ENCODE assay signal across 8 cellular contexts in the genomic region with DNA sequence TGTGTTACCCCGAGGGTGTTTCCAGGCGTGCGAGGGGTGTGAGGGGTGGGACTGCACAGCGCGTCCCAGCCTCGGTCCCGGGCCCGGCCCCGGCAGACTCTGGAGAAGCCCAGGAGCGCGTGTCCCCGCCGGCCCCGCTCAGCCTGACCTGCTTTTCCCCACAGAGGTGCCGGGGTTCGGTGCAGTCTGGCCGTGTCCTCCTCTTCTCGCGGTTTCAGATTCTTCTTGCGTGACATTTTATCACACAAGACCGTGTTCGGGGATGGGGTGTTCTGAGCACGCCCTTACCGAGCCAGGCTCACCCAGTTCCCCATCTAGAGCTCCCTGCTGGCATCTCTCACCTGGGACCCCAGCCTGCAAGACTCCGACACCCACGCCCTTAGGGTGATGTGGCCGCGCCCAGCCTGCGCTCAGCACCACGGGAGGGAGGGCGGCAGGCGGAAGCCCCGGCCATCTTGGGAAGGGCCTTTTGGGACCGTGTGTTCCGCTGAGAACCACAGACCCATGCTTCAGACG.
DNase-seq lines count a peak whose midpoint lies in the region; ATAC-seq and TF ChIP-seq lines count a peak whose summit lies in the region.

No MANE protein-coding gene starts in this region.

- peaks cover 10% of the 10 kb centered on the region for H3K4me1 ChIP-seq in iPS-15b (ENCODE audit: control insufficient read depth, insufficient read depth, low read length)

- DNase-seq in activated T-cell treated with anti-CD3 and anti-CD28 coated beads, Interleukin-2, amount 50 U/mL, for 48 hours, result peak; percentile 73 to 77
- peak in 2 of 3 donors; percentile 14 to 33 for DNase-seq in stimulated activated CD4-positive, alpha-beta T cell treated with anti-CD3 and anti-CD28 coated beads, TNF-alpha, amount 100 ng/mL, for 1 hour (ENCODE audit: low read depth in 3 of 3, low spot score in 1 of 3)
- DNase-seq in GF-D8 (lab: John Stamatoyannopoulos, UW) (no peak), GM10266 (ENCODE audit: extremely low spot score) (no peak), omental fat pad (ENCODE audit: low spot score) (no peak)

- ATAC-seq in GM18907 (IDR thresholded peaks at IDR 0.05; ENCODE audit: unreplicated experiment) (peak; percentile 60), HG02970 (IDR thresholded peaks at IDR 0.05; ENCODE audit: low FRiP score, unreplicated experiment) (no peak), omental fat pad (ENCODE audit: low FRiP score) (no peak)

- TF ChIP-seq CTCF in GM10266 (IDR thresholded peaks at IDR 0.05; ENCODE audit: control insufficient read depth, insufficient read depth, low read depth, missing control alignments), result no peak
- TF ChIP-seq CTCF in omental fat pad (IDR thresholded peaks at IDR 0.05), result no peak

- H3K4me3 ChIP-seq in iPS-15b (ENCODE audit: low read depth, low read length), result peak overlapping the region; percentile 42

- H3K9ac ChIP-seq in iPS-15b (ENCODE audit: low read depth, low read length), result no peak overlapping the region

- H3K27me3 ChIP-seq in iPS-15b (ENCODE audit: control insufficient read depth, insufficient read depth, low read length), result no peaks in the 10 kb centered on the region

- no peaks in the 10 kb centered on the region for H3K36me3 ChIP-seq in iPS-15b (ENCODE audit: control insufficient read depth, insufficient read depth, low read length)

- no peaks in the 10 kb centered on the region for H3K9me3 ChIP-seq in iPS-15b (ENCODE audit: control insufficient read depth, insufficient read depth, low read length)

Comparison
In these comparisons a context has a peak if more than half of its experiments do, and no peak if none do; other contexts are left out.
1. DNase-seq: peak in activated T-cell treated with anti-CD3 and anti-CD28 coated beads, Interleukin-2, amount 50 U/mL, for 48 hours (2 of 2) and stimulated activated CD4-positive, alpha-beta T cell treated with anti-CD3 and anti-CD28 coated beads, TNF-alpha, amount 100 ng/mL, for 1 hour (2 of 3); none in GF-D8 (single experiment), GM10266 (single experiment) and omental fat pad (single experiment).